In genomic region chr5:16418471-16418922, GRCh38 we compare ENCODE assay signal across 1 cellular context.
A peak's percentile ranks its signal among the peaks of the same experiment; 100 is the strongest.
TF ChIP-seq lines count a peak whose summit lies in the region.

No MANE protein-coding gene starts in this region.

TF ChIP-seq in K562, 482 proteins besides CTCF, POLR2A, EP300 and RAD21 (continued from another document and continues in another):
- no peak for TF ChIP-seq PRDM10 (IDR thresholded peaks at IDR 0.05; ENCODE audit: partially characterized antibody)
- no peak for TF ChIP-seq ZNF165 (CRISPR knock-in tag; IDR thresholded peaks at IDR 0.05; ENCODE audit: borderline replicate concordance)
- TF ChIP-seq CEBPG (CRISPR knock-in tag; IDR thresholded peaks at IDR 0.05), result no peak
- no peak for TF ChIP-seq CEBPG (tag; conservative IDR thresholded peaks at IDR 0.05 in 1 of 2, IDR thresholded peaks at IDR 0.05 in 1 of 2)
- TF ChIP-seq ZBTB1 (CRISPR knock-in tag; IDR thresholded peaks at IDR 0.05; ENCODE audit: borderline replicate concordance, low read depth), result no peak
- TF ChIP-seq ETS1 (conservative IDR thresholded peaks at IDR 0.05; ENCODE audit: control insufficient read depth, low read depth, low read length), result peak; percentile 88; the same call in 1 of the 2 replicates
- TF ChIP-seq TEAD4 (IDR thresholded peaks at IDR 0.05; ENCODE audit: low read length), result peak; percentile 100
- TF ChIP-seq TEAD4 (CRISPR knock-in tag; IDR thresholded peaks at IDR 0.05; ENCODE audit: borderline replicate concordance), result peak; percentile 55; the same call in 1 of the 2 replicates
- TF ChIP-seq NR3C1 (CRISPR knock-in tag; IDR thresholded peaks at IDR 0.05), result no peak
- TF ChIP-seq, protein P1, sequence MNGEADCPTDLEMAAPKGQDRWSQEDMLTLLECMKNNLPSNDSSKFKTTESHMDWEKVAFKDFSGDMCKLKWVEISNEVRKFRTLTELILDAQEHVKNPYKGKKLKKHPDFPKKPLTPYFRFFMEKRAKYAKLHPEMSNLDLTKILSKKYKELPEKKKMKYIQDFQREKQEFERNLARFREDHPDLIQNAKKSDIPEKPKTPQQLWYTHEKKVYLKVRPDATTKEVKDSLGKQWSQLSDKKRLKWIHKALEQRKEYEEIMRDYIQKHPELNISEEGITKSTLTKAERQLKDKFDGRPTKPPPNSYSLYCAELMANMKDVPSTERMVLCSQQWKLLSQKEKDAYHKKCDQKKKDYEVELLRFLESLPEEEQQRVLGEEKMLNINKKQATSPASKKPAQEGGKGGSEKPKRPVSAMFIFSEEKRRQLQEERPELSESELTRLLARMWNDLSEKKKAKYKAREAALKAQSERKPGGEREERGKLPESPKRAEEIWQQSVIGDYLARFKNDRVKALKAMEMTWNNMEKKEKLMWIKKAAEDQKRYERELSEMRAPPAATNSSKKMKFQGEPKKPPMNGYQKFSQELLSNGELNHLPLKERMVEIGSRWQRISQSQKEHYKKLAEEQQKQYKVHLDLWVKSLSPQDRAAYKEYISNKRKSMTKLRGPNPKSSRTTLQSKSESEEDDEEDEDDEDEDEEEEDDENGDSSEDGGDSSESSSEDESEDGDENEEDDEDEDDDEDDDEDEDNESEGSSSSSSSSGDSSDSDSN (IDR thresholded peaks at IDR 0.05; ENCODE audit: borderline replicate concordance in 1 of 2, low read depth in 2 of 2, low read length in 2 of 2), result no peak
- peak; percentile 99 for TF ChIP-seq PHB2 (IDR thresholded peaks at IDR 0.05; ENCODE audit: low read depth)
- peak; percentile 88 to 92 for TF ChIP-seq MNT (conservative IDR thresholded peaks at IDR 0.05)
- no peak for TF ChIP-seq FOXJ3 (CRISPR knock-in tag; IDR thresholded peaks at IDR 0.05)
- peak; percentile 88 for TF ChIP-seq ELF4 (CRISPR knock-in tag; IDR thresholded peaks at IDR 0.05)
- peak in 1 of 2 experiments; percentile 86; a peak in 2 of 3 replicates for TF ChIP-seq CBX3 (IDR thresholded peaks at IDR 0.05; ENCODE audit: borderline replicate concordance in 1 of 2, low read length in 2 of 2)
- TF ChIP-seq TAF15 (IDR thresholded peaks at IDR 0.05; ENCODE audit: low read depth, low read length), result no peak
- no peak for TF ChIP-seq ZNF140 (CRISPR knock-in tag; IDR thresholded peaks at IDR 0.05)
- peak; percentile 99 for TF ChIP-seq KLF16 (IDR thresholded peaks at IDR 0.05)
- TF ChIP-seq NBN (IDR thresholded peaks at IDR 0.05; ENCODE audit: low read depth), result peak; percentile 94; the same call in 1 of the 2 replicates
- TF ChIP-seq MEIS2 (IDR thresholded peaks at IDR 0.05; ENCODE audit: partially characterized antibody), result peak; percentile 86
- no peak for TF ChIP-seq SUPT5H (IDR thresholded peaks at IDR 0.05)
- TF ChIP-seq SMARCA5 (IDR thresholded peaks at IDR 0.05), result no peak
- 0 out of 2 replicates have a peak, but pooled peaks have one; percentile 47 for TF ChIP-seq ZBED1 (IDR thresholded peaks at IDR 0.05)
- TF ChIP-seq SP2 (IDR thresholded peaks at IDR 0.05; ENCODE audit: extremely low read depth, low read depth, low read length, poor library complexity, severe bottlenecking), result no peak
- TF ChIP-seq ESRRB (CRISPR knock-in tag; IDR thresholded peaks at IDR 0.05; ENCODE audit: borderline replicate concordance), result no peak
- TF ChIP-seq, protein P2, sequence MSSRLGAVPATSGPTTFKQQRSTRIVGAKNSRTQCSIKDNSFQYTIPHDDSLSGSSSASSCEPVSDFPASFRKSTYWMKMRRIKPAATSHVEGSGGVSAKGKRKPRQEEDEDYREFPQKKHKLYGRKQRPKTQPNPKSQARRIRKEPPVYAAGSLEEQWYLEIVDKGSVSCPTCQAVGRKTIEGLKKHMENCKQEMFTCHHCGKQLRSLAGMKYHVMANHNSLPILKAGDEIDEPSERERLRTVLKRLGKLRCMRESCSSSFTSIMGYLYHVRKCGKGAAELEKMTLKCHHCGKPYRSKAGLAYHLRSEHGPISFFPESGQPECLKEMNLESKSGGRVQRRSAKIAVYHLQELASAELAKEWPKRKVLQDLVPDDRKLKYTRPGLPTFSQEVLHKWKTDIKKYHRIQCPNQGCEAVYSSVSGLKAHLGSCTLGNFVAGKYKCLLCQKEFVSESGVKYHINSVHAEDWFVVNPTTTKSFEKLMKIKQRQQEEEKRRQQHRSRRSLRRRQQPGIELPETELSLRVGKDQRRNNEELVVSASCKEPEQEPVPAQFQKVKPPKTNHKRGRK (tag; IDR thresholded peaks at IDR 0.05), result no peak
- peak; percentile 25; the same call in 1 of the 2 replicates for TF ChIP-seq ATF3 (IDR thresholded peaks at IDR 0.05)
- peak; percentile 55; the same call in 1 of the 2 replicates for TF ChIP-seq ATF3 (CRISPR knock-in tag; conservative IDR thresholded peaks at IDR 0.05)
- no peak for TF ChIP-seq TAF7 (tag; IDR thresholded peaks at IDR 0.05)
- no peak for TF ChIP-seq ZBTB26 (CRISPR knock-in tag; IDR thresholded peaks at IDR 0.05)
- TF ChIP-seq, protein P3, sequence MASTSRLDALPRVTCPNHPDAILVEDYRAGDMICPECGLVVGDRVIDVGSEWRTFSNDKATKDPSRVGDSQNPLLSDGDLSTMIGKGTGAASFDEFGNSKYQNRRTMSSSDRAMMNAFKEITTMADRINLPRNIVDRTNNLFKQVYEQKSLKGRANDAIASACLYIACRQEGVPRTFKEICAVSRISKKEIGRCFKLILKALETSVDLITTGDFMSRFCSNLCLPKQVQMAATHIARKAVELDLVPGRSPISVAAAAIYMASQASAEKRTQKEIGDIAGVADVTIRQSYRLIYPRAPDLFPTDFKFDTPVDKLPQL (IDR thresholded peaks at IDR 0.05; ENCODE audit: extremely low read depth, insufficient read length), result no peak
- peak; percentile 98 for TF ChIP-seq CHAMP1 (IDR thresholded peaks at IDR 0.05)
- peak; percentile 99 for TF ChIP-seq NFIC (IDR thresholded peaks at IDR 0.05)
- peak; percentile 77 for TF ChIP-seq ARID3A (IDR thresholded peaks at IDR 0.05; ENCODE audit: borderline replicate concordance, low read depth, low read length)
- no peak for TF ChIP-seq ZNF121 (CRISPR knock-in tag; conservative IDR thresholded peaks at IDR 0.05)
- TF ChIP-seq MAFF (IDR thresholded peaks at IDR 0.05; ENCODE audit: low read length), result no peak
- TF ChIP-seq ZNF583 (CRISPR knock-in tag; IDR thresholded peaks at IDR 0.05), result no peak; the same call in 1 of the 2 replicates
- TF ChIP-seq CHCHD3 (CRISPR knock-in tag; IDR thresholded peaks at IDR 0.05), result no peak
- TF ChIP-seq ZNF274 (IDR thresholded peaks at IDR 0.05; ENCODE audit: borderline replicate concordance, low read depth, low read length), result peak; percentile 93
- TF ChIP-seq CREM (IDR thresholded peaks at IDR 0.05; ENCODE audit: low read depth), result peak; percentile 60; the same call in 1 of the 2 replicates
- TF ChIP-seq ZBTB17 (CRISPR knock-in tag; IDR thresholded peaks at IDR 0.05), result peak; percentile 81
- TF ChIP-seq HSF4 (CRISPR knock-in tag; IDR thresholded peaks at IDR 0.05; ENCODE audit: borderline replicate concordance), result no peak
- TF ChIP-seq, protein P4, sequence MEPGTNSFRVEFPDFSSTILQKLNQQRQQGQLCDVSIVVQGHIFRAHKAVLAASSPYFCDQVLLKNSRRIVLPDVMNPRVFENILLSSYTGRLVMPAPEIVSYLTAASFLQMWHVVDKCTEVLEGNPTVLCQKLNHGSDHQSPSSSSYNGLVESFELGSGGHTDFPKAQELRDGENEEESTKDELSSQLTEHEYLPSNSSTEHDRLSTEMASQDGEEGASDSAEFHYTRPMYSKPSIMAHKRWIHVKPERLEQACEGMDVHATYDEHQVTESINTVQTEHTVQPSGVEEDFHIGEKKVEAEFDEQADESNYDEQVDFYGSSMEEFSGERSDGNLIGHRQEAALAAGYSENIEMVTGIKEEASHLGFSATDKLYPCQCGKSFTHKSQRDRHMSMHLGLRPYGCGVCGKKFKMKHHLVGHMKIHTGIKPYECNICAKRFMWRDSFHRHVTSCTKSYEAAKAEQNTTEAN (CRISPR knock-in tag; IDR thresholded peaks at IDR 0.05), result no peak
- TF ChIP-seq BRF1 (IDR thresholded peaks at IDR 0.05; ENCODE audit: borderline replicate concordance, extremely low read depth, insufficient read length), result no peak
- TF ChIP-seq SNRNP70 (optimal IDR thresholded peaks at IDR 0.05; ENCODE audit: low read depth, low read length), result no peak
